Comparison of ENCODE assay signal across 8 cellular contexts in genomic region chrX:136910565-136911040, GRCh38. TPM values are rescaled to one million over a fixed set of nuclear protein-coding genes. Genes with fewer than 3 reads are reported as not detected.
DNase-seq lines count a peak whose midpoint lies in the region; ATAC-seq and TF ChIP-seq lines count a peak whose summit lies in the region.

No MANE protein-coding gene starts in this region.

- no peaks in the 10 kb centered on the region for H3K9me3 Mint-ChIP-seq in memory B cell

- H3K4me3 Mint-ChIP-seq in memory B cell: peak overlapping the region; percentile 99

- H3K36me3 ChIP-seq in heart right ventricle (no peaks in the 10 kb centered on the region), upper lobe of left lung (no peaks in the 10 kb centered on the region)

- no peak for ATAC-seq in heart right ventricle
- ATAC-seq in memory B cell (ENCODE audit: low read depth): no peak
- no peak for ATAC-seq in upper lobe of left lung (ENCODE audit: low FRiP score in 2 of 2)

- peak overlapping the region in 3 of 10 donors; percentile 10 to 83 (median 16) for H3K27ac ChIP-seq in heart right ventricle
- H3K27ac ChIP-seq in angular gyrus (ENCODE audit: low read depth, low read length): peak overlapping the region; percentile 19
- peak overlapping the region in 1 of 4 donors; percentile 87 for H3K27ac ChIP-seq in upper lobe of left lung

- no peak for TF ChIP-seq CTCF in heart right ventricle (IDR thresholded peaks at IDR 0.05)
- no peak for TF ChIP-seq CTCF in upper lobe of left lung (IDR thresholded peaks at IDR 0.05)

- no peak for TF ChIP-seq POLR2A in upper lobe of left lung (IDR thresholded peaks at IDR 0.05)

- peaks cover 0 to 5% (median 0%) of the 10 kb centered on the region in 11 donors for H3K9me3 ChIP-seq in heart right ventricle
- H3K9me3 ChIP-seq in upper lobe of left lung: no peaks in the 10 kb centered on the region

- peaks cover 16% of the 10 kb centered on the region for H3K4me1 Mint-ChIP-seq in memory B cell

- DNase-seq in heart right ventricle (no peak), cardiac septum (ENCODE audit: low spot score) (no peak), memory B cell (ENCODE audit: low spot score in 2 of 2) (no peak), upper lobe of left lung (no peak), GDM1 (lab: John Stamatoyannopoulos, UW) (no peak), SIG-M5 (lab: John Stamatoyannopoulos, UW) (no peak), NCI-H2107 treated with DMSO at 0.1 percent for 48 hours (lab: John Stamatoyannopoulos, UW; ENCODE audit: unreplicated experiment) (no peak)

- no peak for TF ChIP-seq EP300 in upper lobe of left lung (IDR thresholded peaks at IDR 0.05)

- H3K27ac Mint-ChIP-seq in memory B cell: peak overlapping the region; percentile 96

- no peaks in the 10 kb centered on the region for H3K27me3 ChIP-seq in heart right ventricle
- H3K27me3 ChIP-seq in upper lobe of left lung: no peaks in the 10 kb centered on the region

- H3K4me1 ChIP-seq in heart right ventricle (peaks cover 0 to 15% (median 0%) of the 10 kb centered on the region in 9 donors), upper lobe of left lung (peaks cover 0 to 6% (median 0%) of the 10 kb centered on the region in 4 donors)

- H3K36me3 Mint-ChIP-seq in memory B cell: no peaks in the 10 kb centered on the region

- H3K4me3 ChIP-seq in heart right ventricle: peak overlapping the region in 7 of 10 donors; percentile 50 to 84 (median 70)
- H3K4me3 ChIP-seq in upper lobe of left lung: peak overlapping the region in 3 of 4 donors; percentile 69 to 73 (median 73)

- WGBS in heart right ventricle, 2 donors: 13 to 16% methylated on average over 4 of the region's 4 CpGs
- WGBS in upper lobe of left lung, 2 donors: 13 to 36% methylated on average over 4 of the region's 4 CpGs

- no peaks in the 10 kb centered on the region for H3K27me3 Mint-ChIP-seq in memory B cell

- intact Hi-C loops in heart right ventricle (cut with DNase I): loop anchor here in 1 of 10 donors (5.0 kb wide), 1 partner anchor 198 kb away; no protein-coding TSS in a partner anchor
- intact Hi-C loops in cardiac septum (cut with DNase I): no loop called here

RNA-seq across cellular contexts. Expression of gene RBMX, which starts 30.1 kb away (rescaled TPM):
- 100 to 1,000 TPM in 3 of 10 donors, 10 to 100 TPM in 7; 85.7 to 107 (median 91.0) TPM for total RNA-seq in heart right ventricle
- 10 to 100 TPM; 45.0 to 70.4 TPM for polyA plus RNA-seq in heart right ventricle
- 92.7 TPM for total RNA-seq in cardiac septum
- 100 to 1,000 TPM in 5 of 6 donors, 10 to 100 TPM in 1; 97.9 to 206 (median 149) TPM for total RNA-seq in upper lobe of left lung
